Comparison of ENCODE assay signal across 1 cellular context in genomic region chr17:82592751-82593589, GRCh38.
A peak's percentile ranks its signal among the peaks of the same experiment; 100 is the strongest.
TF ChIP-seq lines count a peak whose summit lies in the region.

No MANE protein-coding gene starts in this region.

TF ChIP-seq in H1, 55 proteins besides CTCF, POLR2A, EP300 and RAD21:
- no peak for TF ChIP-seq RBBP5 (IDR thresholded peaks at IDR 0.05; ENCODE audit: borderline replicate concordance, low read depth, low read length)
- TF ChIP-seq SP4 (IDR thresholded peaks at IDR 0.05; ENCODE audit: low read length) = peak; percentile 81; the same call in 1 of the 2 replicates
- TF ChIP-seq POLR2AphosphoS5 (IDR thresholded peaks at IDR 0.05; ENCODE audit: low read depth, low read length) = no peak
- peak; percentile 84 for TF ChIP-seq SP1 (IDR thresholded peaks at IDR 0.05; ENCODE audit: low read depth, low read length)
- TF ChIP-seq BRCA1 (IDR thresholded peaks at IDR 0.05; ENCODE audit: low read depth, low read length) = peak; percentile 38; the same call in 1 of the 2 replicates
- peak; percentile 89 for TF ChIP-seq EGR1 (IDR thresholded peaks at IDR 0.05; ENCODE audit: borderline replicate concordance, low read depth, low read length)
- TF ChIP-seq KDM1A (IDR thresholded peaks at IDR 0.05; ENCODE audit: borderline replicate concordance, low read length) = 0 out of 2 replicates have a peak, but pooled peaks have one; percentile 22
- no peak for TF ChIP-seq KDM4A (IDR thresholded peaks at IDR 0.05; ENCODE audit: low read depth, low read length, severe bottlenecking)
- TF ChIP-seq RFX5 (IDR thresholded peaks at IDR 0.05; ENCODE audit: borderline replicate concordance, low read depth, low read length) = no peak
- no peak for TF ChIP-seq CBX8 (IDR thresholded peaks at IDR 0.05; ENCODE audit: borderline replicate concordance, low read depth, low read length)
- TF ChIP-seq ZNF274 (IDR thresholded peaks at IDR 0.05; ENCODE audit: borderline replicate concordance, extremely low read depth, low read length) = no peak
- TF ChIP-seq POU5F1 (IDR thresholded peaks at IDR 0.05; ENCODE audit: low read depth, low read length) = no peak
